In genomic region chr1:216793303-216793702, GRCh38 we compare ENCODE assay signal across 1 cellular context.
TF ChIP-seq lines count a peak whose summit lies in the region.

No MANE protein-coding gene starts in this region.

TF ChIP-seq in GM12878, 131 proteins besides CTCF, POLR2A, EP300 and RAD21 (continued from another document):
- no peak for TF ChIP-seq BCL3 (IDR thresholded peaks at IDR 0.05; ENCODE audit: borderline replicate concordance, insufficient read depth, low read depth, low read length, poor library complexity, severe bottlenecking)
TF ChIP-seq in GM12878: peak in this region for 0.
